Comparison of ENCODE assay signal across 9 cellular contexts in the genomic region with DNA sequence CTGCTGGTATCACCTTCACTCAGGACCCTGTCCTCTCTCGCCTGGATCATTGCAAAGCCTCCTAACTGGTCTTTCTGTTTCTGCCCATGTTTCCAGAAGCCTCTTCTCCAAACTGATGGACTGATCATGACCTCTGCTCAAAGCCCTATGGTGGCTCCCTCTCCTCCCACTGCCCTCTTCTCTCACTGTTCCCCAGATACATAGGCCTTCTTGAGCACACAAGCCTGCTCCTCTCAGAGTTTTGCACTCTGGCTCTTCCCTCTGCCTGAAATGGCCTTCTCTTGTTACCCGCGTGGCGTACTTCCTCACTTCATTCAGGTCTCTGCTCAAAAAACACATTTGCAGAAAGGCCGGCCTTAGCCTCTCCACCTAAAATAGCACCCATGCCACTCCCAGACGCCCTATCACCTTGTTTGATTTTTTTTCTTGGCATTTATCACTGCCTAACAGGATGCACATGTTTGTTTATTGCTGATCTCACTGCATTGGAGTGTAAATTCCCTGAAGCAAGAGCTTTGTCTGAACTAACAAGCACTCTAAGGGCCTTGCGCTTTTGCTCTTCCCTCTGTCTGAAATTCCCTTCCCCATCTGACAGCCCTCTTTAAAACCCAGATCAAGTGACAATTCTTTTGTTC. TPM values are rescaled to one million over a fixed set of nuclear protein-coding genes. Genes with fewer than 3 reads are reported as not detected.
DNase-seq lines count a peak whose midpoint lies in the region; ATAC-seq and TF ChIP-seq lines count a peak whose summit lies in the region.
"Had no signal": no experiment of that assay in that cellular context is flagged by ENCODE, and none has a peak within 500 bp of the region (broad histone marks: within the 10 kb centered on the region; RNA-seq: fewer than 3 reads in every experiment).

No MANE protein-coding gene starts in this region.

- H3K4me3 ChIP-seq in RWPE2 (ENCODE audit: severe bottlenecking) = no peak overlapping the region
- no peak overlapping the region for H3K4me3 ChIP-seq in esophagus squamous epithelium
- no peak overlapping the region for H3K4me3 ChIP-seq in skeletal muscle satellite cell (ENCODE audit: low read length)
- H3K4me3 ChIP-seq: HAP-1 had no signal

- H3K9me3 Mint-ChIP-seq in activated CD4-positive, alpha-beta T cell treated with anti-CD3 and anti-CD28 coated beads, Interleukin-2, amount 10 ng/mL, durations not matched to agents 7 days and 5 days = no peaks in the 10 kb centered on the region

- intact Hi-C loops in esophagus squamous epithelium (cut with DNase I) = no loop called here

- peak overlapping the region; percentile 28 for H3K4me2 ChIP-seq in skeletal muscle satellite cell (ENCODE audit: low read length)

- TF ChIP-seq POLR2A in esophagus squamous epithelium (IDR thresholded peaks at IDR 0.05) = no peak

- H3K9me3 ChIP-seq in RWPE2 (ENCODE audit: severe bottlenecking) (no peaks in the 10 kb centered on the region), esophagus squamous epithelium (no peaks in the 10 kb centered on the region), skeletal muscle satellite cell (replicated peaks; ENCODE audit: low read length) (no peaks in the 10 kb centered on the region)
- H3K9me3 ChIP-seq: HAP-1 had no signal

- POLR2A ChIA-PET in activated CD4-positive, alpha-beta T cell treated with anti-CD3 and anti-CD28 coated beads, Interleukin-2, amount 10 ng/mL, durations not matched to agents 7 days and 5 days (lab: Charles Lee) = no interaction called here

- H3K27ac ChIP-seq in RWPE2 (ENCODE audit: poor library complexity, severe bottlenecking) (peak overlapping the region; percentile 86), esophagus squamous epithelium (peak overlapping the region; percentile 18 to 52 (median 36))

- no peak for DNase-seq in activated CD4-positive, alpha-beta T cell treated with anti-CD3 and anti-CD28 coated beads, Interleukin-2, amount 10 ng/mL, durations not matched to agents 7 days and 5 days
- no peak for DNase-seq in activated CD4-positive, alpha-beta T cell treated with anti-CD3 and anti-CD28 coated beads for 48 hours
- DNase-seq in RWPE2 (ENCODE audit: low spot score) (no peak), esophagus squamous epithelium (lab: John Stamatoyannopoulos, UW) (no peak), NCI-H446 treated with DMSO at 0.1 percent for 48 hours (lab: John Stamatoyannopoulos, UW) (no peak), kidney glomerular epithelial cell (lab: John Stamatoyannopoulos, UW) (no peak), NCI-H526 treated with DMSO at 0.1 percent for 48 hours (lab: John Stamatoyannopoulos, UW) (no peak)

- peaks cover 18% of the 10 kb centered on the region; the same call in 1 of the 2 replicates for H3K36me3 ChIP-seq in RWPE2 (ENCODE audit: low read depth)
- no peaks in the 10 kb centered on the region for H3K36me3 ChIP-seq in esophagus squamous epithelium
- H3K36me3 ChIP-seq in skeletal muscle satellite cell (ENCODE audit: insufficient read depth, low read length) = no peaks in the 10 kb centered on the region

- WGBS in esophagus squamous epithelium, 2 donors = 67 to 70% methylated on average over 7 of the region's 7 CpGs

- H3K4me3 Mint-ChIP-seq in activated CD4-positive, alpha-beta T cell treated with anti-CD3 and anti-CD28 coated beads, Interleukin-2, amount 10 ng/mL, durations not matched to agents 7 days and 5 days = peak overlapping the region; percentile 90

- H3K9ac ChIP-seq in skeletal muscle satellite cell (ENCODE audit: low read depth, low read length) = no peak overlapping the region

- TF ChIP-seq CTCF in RWPE2 (IDR thresholded peaks at IDR 0.05; ENCODE audit: poor library complexity, severe bottlenecking) (no peak), esophagus squamous epithelium (IDR thresholded peaks at IDR 0.05) (no peak)

- ATAC-seq in RWPE2 (ENCODE audit: low read depth) = peak; percentile 68

- CTCF ChIA-PET in activated CD4-positive, alpha-beta T cell treated with anti-CD3 and anti-CD28 coated beads, Interleukin-2, amount 10 ng/mL, durations not matched to agents 7 days and 5 days (lab: Charles Lee) = interaction anchor here (0.7 kb wide), 1 partner anchor 79 kb away, joined by 3 read pairs; no protein-coding TSS in a partner anchor

- peaks cover 22% of the 10 kb centered on the region for H3K4me1 ChIP-seq in RWPE2 (ENCODE audit: insufficient read depth, poor library complexity, severe bottlenecking)
- peaks cover 0 to 53% (median 8%) of the 10 kb centered on the region in 3 donors for H3K4me1 ChIP-seq in esophagus squamous epithelium
- peaks cover 16% of the 10 kb centered on the region for H3K4me1 ChIP-seq in skeletal muscle satellite cell (ENCODE audit: control insufficient read depth, insufficient read depth, low read length)

- H3K4me1 Mint-ChIP-seq in activated CD4-positive, alpha-beta T cell treated with anti-CD3 and anti-CD28 coated beads, Interleukin-2, amount 10 ng/mL, durations not matched to agents 7 days and 5 days = peaks cover 32% of the 10 kb centered on the region

- peaks cover 10% of the 10 kb centered on the region for H3K36me3 Mint-ChIP-seq in activated CD4-positive, alpha-beta T cell treated with anti-CD3 and anti-CD28 coated beads, Interleukin-2, amount 10 ng/mL, durations not matched to agents 7 days and 5 days (ENCODE audit: low read depth)

- H3K27me3 Mint-ChIP-seq in activated CD4-positive, alpha-beta T cell treated with anti-CD3 and anti-CD28 coated beads, Interleukin-2, amount 10 ng/mL, durations not matched to agents 7 days and 5 days = no peaks in the 10 kb centered on the region

- H3K27ac Mint-ChIP-seq in activated CD4-positive, alpha-beta T cell treated with anti-CD3 and anti-CD28 coated beads, Interleukin-2, amount 10 ng/mL, durations not matched to agents 7 days and 5 days = no peak overlapping the region

- H3K27me3 ChIP-seq in RWPE2 (ENCODE audit: insufficient read depth, poor library complexity, severe bottlenecking) (no peaks in the 10 kb centered on the region), esophagus squamous epithelium (no peaks in the 10 kb centered on the region), skeletal muscle satellite cell (ENCODE audit: control insufficient read depth, insufficient read depth, low read length) (no peaks in the 10 kb centered on the region)

RNA-seq across cellular contexts. Expression of gene ETFA, which starts 1.4 kb away (rescaled TPM):
- total RNA-seq in activated CD4-positive, alpha-beta T cell treated with anti-CD3 and anti-CD28 coated beads, Interleukin-2, amount 10 ng/mL, durations not matched to agents 7 days and 5 days = 10 to 100 TPM; 81.6 to 82.9 TPM
- total RNA-seq in esophagus squamous epithelium = 100 to 1,000 TPM in 1 of 4 donors, 10 to 100 TPM in 3; 56.6 to 125 (median 83.1) TPM
- 91.1 and 110 TPM in 2 replicates for total RNA-seq in skeletal muscle satellite cell (2012; rRNA removed)

RNA-seq across cellular contexts. Expression of gene ISL2, which starts 23.9 kb away (rescaled TPM):
- under 1 TPM; 0.54 to 0.82 TPM for total RNA-seq in activated CD4-positive, alpha-beta T cell treated with anti-CD3 and anti-CD28 coated beads, Interleukin-2, amount 10 ng/mL, durations not matched to agents 7 days and 5 days
- total RNA-seq in esophagus squamous epithelium = under 1 TPM in 3 of 4 donors, not detected in 1; 0.22 to 0.95 (median 0.70) TPM
- 0.66 and 1.3 TPM in 2 replicates for total RNA-seq in skeletal muscle satellite cell (2012; rRNA removed)
